ENCODE assay signal across 9 cellular contexts in genomic region chr20:25076731-25077609, GRCh38. TPM values are rescaled to one million over a fixed set of nuclear protein-coding genes. Genes with fewer than 3 reads are reported as not detected.
A peak's percentile ranks its signal among the peaks of the same experiment; 100 is the strongest.
DNase-seq lines count a peak whose midpoint lies in the region; ATAC-seq and TF ChIP-seq lines count a peak whose summit lies in the region.
"Had no signal": no experiment of that assay in that cellular context is flagged by ENCODE, and none has a peak within 500 bp of the region (broad histone marks: within the 10 kb centered on the region; RNA-seq: fewer than 3 reads in every experiment).

No MANE protein-coding gene starts in this region.

- DNase-seq in ACHN (peak; percentile 44), GM13977 (ENCODE audit: low spot score) (peak; percentile 63), NCI-H226 (peak; percentile 70), MCF 10A (ENCODE audit: unreplicated experiment) (peak; percentile 86), right lobe of liver (peak in 2 of 3 donors; percentile 79 to 80), HK-2 (ENCODE audit: unreplicated experiment) (no peak)

- H3K27ac ChIP-seq in right lobe of liver: no peak overlapping the region

- H3K4me1 Mint-ChIP-seq in MCF 10A (ENCODE audit: insufficient read depth, unreplicated experiment): peaks cover 13% of the 10 kb centered on the region

- in situ Hi-C loops in ACHN (cut with HindIII; ENCODE audit: low pct_ligation_motif_present, low pct_unique_long_range_greater_than_20kb, low sequenced_read_pairs) (no loop called here), GM13977 (cut with MboI; ENCODE audit: low pct_unique_long_range_greater_than_20kb, low sequenced_read_pairs, unreplicated experiment) (no loop called here)

- H3K9me3 ChIP-seq in right lobe of liver: no peaks in the 10 kb centered on the region

- H3K27me3 ChIP-seq in right lobe of liver: peaks cover 8 to 23% of the 10 kb centered on the region in 2 donors

- no peak overlapping the region for H3K4me3 Mint-ChIP-seq in MCF 10A (ENCODE audit: unreplicated experiment)
- H3K4me3 Mint-ChIP-seq: activated naive CD8-positive, alpha-beta T cell had no signal

- no peaks in the 10 kb centered on the region for H3K9me3 Mint-ChIP-seq in MCF 10A (ENCODE audit: unreplicated experiment)

- WGBS in right lobe of liver (ENCODE audit: insufficient coverage, low coverage, low lambda C conversion rate, missing lambda C conversion rate): 23% methylated on average over 11 of the region's 14 CpGs

- TF ChIP-seq CTCF in GM13977 (IDR thresholded peaks at IDR 0.05; ENCODE audit: extremely low read depth, insufficient read depth, missing control alignments) (peak; percentile 25), MCF 10A (IDR thresholded peaks at IDR 0.05; ENCODE audit: unreplicated experiment) (peak; percentile 34), right lobe of liver (IDR thresholded peaks at IDR 0.05) (peak; percentile 39 to 56 (median 52))

- H3K36me3 ChIP-seq in right lobe of liver: no peaks in the 10 kb centered on the region

- intact Hi-C loops in MCF 10A (cut with micrococcal nuclease): loop anchor here (1.0 kb wide), 1 partner anchor 102 kb away; no protein-coding TSS in a partner anchor
- intact Hi-C loops in right lobe of liver (cut with DNase I): loop anchor here in 1 of 2 donors (10.0 kb wide), 1 partner anchor 98 kb away; no protein-coding TSS in a partner anchor

- CTCF ChIA-PET in MCF 10A (lab: Yijun Ruan, JAX): interaction anchor here (0.8 to 6.2 kb wide), 9 partner anchors 9 to 370 kb away, joined by 3 to 40 read pairs (median 4); no protein-coding TSS in a partner anchor

- POLR2A ChIA-PET in MCF 10A (lab: Yijun Ruan, JAX): interaction anchor here (0.6 to 1.3 kb wide), 4 partner anchors 14 to 195 kb away, joined by 3 read pairs; no protein-coding TSS in a partner anchor

- H3K4me3 ChIP-seq in right lobe of liver: peak overlapping the region; percentile 27 to 43 (median 31)

- TF ChIP-seq POLR2A in right lobe of liver (IDR thresholded peaks at IDR 0.05): no peak

- H3K27ac Mint-ChIP-seq in MCF 10A (ENCODE audit: low read depth, unreplicated experiment): no peak overlapping the region
- H3K27ac Mint-ChIP-seq: activated naive CD8-positive, alpha-beta T cell had no signal

- BruUV-seq in MCF 10A (replicated peaks; lab: Mats Ljungman, UMichigan): no TSS peak

- peaks cover 46% of the 10 kb centered on the region for H3K27me3 Mint-ChIP-seq in MCF 10A (ENCODE audit: insufficient read depth, unreplicated experiment)

- H3K36me3 Mint-ChIP-seq in MCF 10A (ENCODE audit: insufficient read depth, unreplicated experiment): no peaks in the 10 kb centered on the region
- H3K36me3 Mint-ChIP-seq: activated naive CD8-positive, alpha-beta T cell had no signal

- peaks cover 0 to 20% (median 5%) of the 10 kb centered on the region in 4 donors for H3K4me1 ChIP-seq in right lobe of liver

- ATAC-seq in right lobe of liver (peak; percentile 86 to 90 (median 88)), GM19467 (IDR thresholded peaks at IDR 0.05; ENCODE audit: unreplicated experiment) (no peak), HG03342 (IDR thresholded peaks at IDR 0.05; ENCODE audit: unreplicated experiment) (no peak)

RNA-seq across cellular contexts. Expression of gene VSX1, which starts 5.0 kb away (rescaled TPM):
- total RNA-seq in MCF 10A (2022): not detected in 2 replicates
- under 1 TPM in 2 of 6 experiments, not detected in 4; 0.25 to 0.73 TPM for total RNA-seq in right lobe of liver

RNA-seq across cellular contexts. Expression of gene ACSS1, which starts 19.0 kb away (rescaled TPM):
- total RNA-seq in MCF 10A (2022): 0.51 and 0.83 TPM in 2 replicates
- 1 to 10 TPM; 3.5 to 9.1 (median 6.3) TPM for total RNA-seq in right lobe of liver

Comparison
In these comparisons a context has a peak if more than half of its experiments do, and no peak if none do; other contexts are left out.
1. ATAC-seq: peak in right lobe of liver (4 of 4); none in GM19467 (single experiment) and HG03342 (single experiment).
2. Peak in every context shown above with its lines, with median percentiles within 50 percentile points of each other: CTCF ChIP-seq.